Comparison of ENCODE assay signal across 8 cellular contexts in the genomic region with DNA sequence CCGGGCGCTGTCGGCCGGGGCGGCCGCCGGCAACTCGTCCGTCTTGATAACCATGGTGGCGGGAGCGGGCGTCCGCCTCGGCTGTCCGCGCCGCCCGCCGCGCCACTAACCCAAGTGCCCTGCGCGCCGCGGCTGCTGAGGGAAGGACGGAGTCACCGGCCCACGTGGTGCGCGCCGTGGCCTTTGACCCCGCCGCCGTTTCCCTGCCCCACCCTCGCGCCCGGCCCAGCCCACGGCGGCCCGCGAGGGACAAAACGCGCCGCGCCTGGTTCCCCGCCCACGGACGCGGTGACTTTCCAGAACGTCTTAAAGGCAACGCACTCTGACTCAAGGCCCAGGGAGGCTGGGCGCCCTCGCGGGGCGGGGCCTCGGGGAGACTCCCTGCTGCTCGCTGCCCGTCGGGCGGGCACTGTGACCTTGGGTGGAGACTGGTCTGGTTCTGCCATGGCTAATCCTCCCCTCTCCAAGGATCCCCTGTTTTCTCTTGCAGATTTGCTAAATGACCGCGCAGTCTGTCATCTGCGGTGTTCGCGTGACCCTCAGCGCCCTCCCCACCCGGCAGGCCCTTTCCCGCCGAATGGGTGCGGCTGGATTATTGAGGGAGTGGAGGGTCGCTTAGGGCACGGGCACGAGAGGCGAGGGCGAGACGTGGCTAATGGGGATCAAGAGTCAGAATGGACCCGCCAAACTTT. TPM values are rescaled to one million over a fixed set of nuclear protein-coding genes. Genes with fewer than 3 reads are reported as not detected.
DNase-seq lines count a peak whose midpoint lies in the region; ATAC-seq and TF ChIP-seq lines count a peak whose summit lies in the region.

A gene with protein sequence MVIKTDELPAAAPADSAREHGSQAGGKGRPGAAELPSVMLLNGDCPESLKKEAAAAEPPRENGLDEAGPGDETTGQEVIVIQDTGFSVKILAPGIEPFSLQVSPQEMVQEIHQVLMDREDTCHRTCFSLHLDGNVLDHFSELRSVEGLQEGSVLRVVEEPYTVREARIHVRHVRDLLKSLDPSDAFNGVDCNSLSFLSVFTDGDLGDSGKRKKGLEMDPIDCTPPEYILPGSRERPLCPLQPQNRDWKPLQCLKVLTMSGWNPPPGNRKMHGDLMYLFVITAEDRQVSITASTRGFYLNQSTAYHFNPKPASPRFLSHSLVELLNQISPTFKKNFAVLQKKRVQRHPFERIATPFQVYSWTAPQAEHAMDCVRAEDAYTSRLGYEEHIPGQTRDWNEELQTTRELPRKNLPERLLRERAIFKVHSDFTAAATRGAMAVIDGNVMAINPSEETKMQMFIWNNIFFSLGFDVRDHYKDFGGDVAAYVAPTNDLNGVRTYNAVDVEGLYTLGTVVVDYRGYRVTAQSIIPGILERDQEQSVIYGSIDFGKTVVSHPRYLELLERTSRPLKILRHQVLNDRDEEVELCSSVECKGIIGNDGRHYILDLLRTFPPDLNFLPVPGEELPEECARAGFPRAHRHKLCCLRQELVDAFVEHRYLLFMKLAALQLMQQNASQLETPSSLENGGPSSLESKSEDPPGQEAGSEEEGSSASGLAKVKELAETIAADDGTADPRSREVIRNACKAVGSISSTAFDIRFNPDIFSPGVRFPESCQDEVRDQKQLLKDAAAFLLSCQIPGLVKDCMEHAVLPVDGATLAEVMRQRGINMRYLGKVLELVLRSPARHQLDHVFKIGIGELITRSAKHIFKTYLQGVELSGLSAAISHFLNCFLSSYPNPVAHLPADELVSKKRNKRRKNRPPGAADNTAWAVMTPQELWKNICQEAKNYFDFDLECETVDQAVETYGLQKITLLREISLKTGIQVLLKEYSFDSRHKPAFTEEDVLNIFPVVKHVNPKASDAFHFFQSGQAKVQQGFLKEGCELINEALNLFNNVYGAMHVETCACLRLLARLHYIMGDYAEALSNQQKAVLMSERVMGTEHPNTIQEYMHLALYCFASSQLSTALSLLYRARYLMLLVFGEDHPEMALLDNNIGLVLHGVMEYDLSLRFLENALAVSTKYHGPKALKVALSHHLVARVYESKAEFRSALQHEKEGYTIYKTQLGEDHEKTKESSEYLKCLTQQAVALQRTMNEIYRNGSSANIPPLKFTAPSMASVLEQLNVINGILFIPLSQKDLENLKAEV (N-terminal part only) (minus strand): TSS at position 157 of the 692 bp plus-strand sequence. CDS start 103 bp downstream, at position 54.

- under 1% methylated on average over 56 of the region's 76 CpGs for WGBS in prostate gland

- H3K27me3 Mint-ChIP-seq in T-helper 1 cell treated with Interleukin-12 subunit alpha and Interleukin-12 subunit beta and Interleukin-4 antibody, amounts not matched to agents 30 μg/mL and 1 μg/mL, for 36 hours (ENCODE audit: low read depth), result no peaks in the 10 kb centered on the region

- peak within 1 kb of the TSS; percentile 88 for H3K4me3 ChIP-seq in left ventricle myocardium inferior
- peak within 1 kb of the TSS; percentile 71 to 83 for H3K4me3 ChIP-seq in prostate gland

- DNase-seq in GM13977 (ENCODE audit: low spot score) (peak; percentile 99), NCI-H1436 treated with DMSO at 0.1 percent for 48 hours (lab: John Stamatoyannopoulos, UW) (peak; percentile 59), amniotic stem cell (lab: John Stamatoyannopoulos, UW) (peak; percentile 83), left ventricle myocardium inferior (peak; percentile 98), prostate gland (ENCODE audit: low spot score) (peak; percentile 92), ureter (ENCODE audit: low spot score) (peak; percentile 97)

- TF ChIP-seq POLR2A in prostate gland (IDR thresholded peaks at IDR 0.05), result peak; percentile 73

- in situ Hi-C loops in GM13977 (cut with MboI; ENCODE audit: low pct_unique_long_range_greater_than_20kb, low sequenced_read_pairs, unreplicated experiment), result no loop called here

- TF ChIP-seq CTCF in GM13977 (IDR thresholded peaks at IDR 0.05; ENCODE audit: extremely low read depth, insufficient read depth, missing control alignments) (no peak), left ventricle myocardium inferior (IDR thresholded peaks at IDR 0.05; ENCODE audit: borderline replicate concordance) (no peak), prostate gland (IDR thresholded peaks at IDR 0.05) (peak in 1 of 4 experiments; percentile 24)

- H3K36me3 ChIP-seq in left ventricle myocardium inferior, result no peaks in the 10 kb centered on the region
- no peaks in the 10 kb centered on the region for H3K36me3 ChIP-seq in prostate gland

- peak within 1 kb of the TSS; percentile 97 for H3K27ac ChIP-seq in left ventricle myocardium inferior (replicated peaks)
- peak within 1 kb of the TSS; percentile 68 to 77 for H3K27ac ChIP-seq in prostate gland

- H3K9me3 ChIP-seq in left ventricle myocardium inferior (replicated peaks) (no peaks in the 10 kb centered on the region), prostate gland (no peaks in the 10 kb centered on the region)

- ATAC-seq in HG02840 (IDR thresholded peaks at IDR 0.05; ENCODE audit: low FRiP score, unreplicated experiment), result peak; percentile 80

- peak within 1 kb of the TSS; percentile 85 for H3K27ac Mint-ChIP-seq in T-helper 1 cell treated with Interleukin-12 subunit alpha and Interleukin-12 subunit beta and Interleukin-4 antibody, amounts not matched to agents 30 μg/mL and 1 μg/mL, for 36 hours

- no peaks in the 10 kb centered on the region for H3K9me3 Mint-ChIP-seq in T-helper 1 cell treated with Interleukin-12 subunit alpha and Interleukin-12 subunit beta and Interleukin-4 antibody, amounts not matched to agents 30 μg/mL and 1 μg/mL, for 36 hours

- H3K4me1 ChIP-seq in left ventricle myocardium inferior (peaks cover 74% of the 10 kb centered on the region), prostate gland (replicated peaks) (peaks cover 24% of the 10 kb centered on the region)

- no peaks in the 10 kb centered on the region for H3K27me3 ChIP-seq in left ventricle myocardium inferior (ENCODE audit: low read depth)
- H3K27me3 ChIP-seq in prostate gland (replicated peaks; ENCODE audit: insufficient read depth), result no peaks in the 10 kb centered on the region

- H3K4me3 Mint-ChIP-seq in T-helper 1 cell treated with Interleukin-12 subunit alpha and Interleukin-12 subunit beta and Interleukin-4 antibody, amounts not matched to agents 30 μg/mL and 1 μg/mL, for 36 hours, result peak within 1 kb of the TSS; percentile 88

- intact Hi-C loops in left ventricle myocardium inferior (cut with micrococcal nuclease) (no loop called here), prostate gland (cut with DNase I) (loop anchor here (5.0 kb wide), 1 partner anchor 119 kb away; a partner anchor contains a TSS)

- no peaks in the 10 kb centered on the region for H3K36me3 Mint-ChIP-seq in T-helper 1 cell treated with Interleukin-12 subunit alpha and Interleukin-12 subunit beta and Interleukin-4 antibody, amounts not matched to agents 30 μg/mL and 1 μg/mL, for 36 hours (ENCODE audit: low read depth)

- peaks cover 25% of the 10 kb centered on the region for H3K4me1 Mint-ChIP-seq in T-helper 1 cell treated with Interleukin-12 subunit alpha and Interleukin-12 subunit beta and Interleukin-4 antibody, amounts not matched to agents 30 μg/mL and 1 μg/mL, for 36 hours (ENCODE audit: low read depth)

RNA-seq across cellular contexts. Expression of the gene that starts here (rescaled TPM):
- 181 TPM for total RNA-seq in left ventricle myocardium inferior
- 100 to 1,000 TPM in 1 of 2 donors, 10 to 100 TPM in 1; 68.5 to 137 TPM for total RNA-seq in prostate gland
- 176 TPM for total RNA-seq in ureter

Comparison
In these comparisons a context has a peak if more than half of its experiments do, and no peak if none do; other contexts are left out.
1. Peak in every context shown above with its lines: DNase-seq, ATAC-seq, H3K4me3 ChIP-seq and H3K27ac ChIP-seq.